In the genomic region with DNA sequence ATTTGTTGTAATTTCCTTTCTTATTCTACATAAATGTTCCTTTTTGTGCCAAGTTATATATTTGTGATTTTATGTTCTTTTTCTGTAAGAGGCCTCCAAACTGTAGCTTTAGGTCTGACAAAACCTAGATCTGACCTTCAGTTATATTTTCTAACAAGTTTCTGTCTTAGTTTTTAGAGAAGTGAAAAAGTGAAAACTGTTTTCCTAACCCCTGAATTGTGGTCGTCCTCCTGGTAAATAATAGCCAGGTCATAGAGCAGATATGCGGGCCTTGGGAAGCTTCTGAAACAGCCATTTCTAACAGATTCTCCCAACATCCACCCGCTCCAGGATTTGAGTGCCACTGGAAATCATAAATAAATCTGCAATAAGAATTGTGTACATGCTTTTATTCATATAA, we compare ENCODE assay signal across 14 cellular contexts.
"Had no signal": no experiment of that assay in that cellular context is flagged by ENCODE, and none has a peak within 500 bp of the region (broad histone marks: within the 10 kb centered on the region; RNA-seq: fewer than 3 reads in every experiment).

No MANE protein-coding gene starts in this region.

- H3K27ac Mint-ChIP-seq: activated CD4-positive, alpha-beta T cell treated with anti-CD3 and anti-CD28 coated beads, Interleukin-2, amount 10 ng/mL, durations not matched to agents 7 days and 5 days; activated naive CD8-positive, alpha-beta T cell; activated T-cell treated with anti-CD3 and anti-CD28 coated beads, Interleukin-2, amount 50 U/mL, for 72 hours; brain; neural progenitor cell; stimulated activated effector memory CD8-positive, alpha-beta T cell treated with anti-CD3 and anti-CD28 coated beads, Interleukin-12 subunit alpha, Interleukin-12 subunit beta, amount 100 ng/mL, for 72 hours had no signal

- H3K36me3 Mint-ChIP-seq: activated naive CD8-positive, alpha-beta T cell; brain; naive B cell; neural progenitor cell; stimulated activated effector memory CD8-positive, alpha-beta T cell treated with anti-CD3 and anti-CD28 coated beads, Interleukin-12 subunit alpha, Interleukin-12 subunit beta, amount 100 ng/mL, for 72 hours had no signal

- H3K9me3 Mint-ChIP-seq: activated CD4-positive, alpha-beta T cell treated with anti-CD3 and anti-CD28 coated beads, Interleukin-2, amount 10 ng/mL, durations not matched to agents 7 days and 5 days; stimulated activated effector memory CD8-positive, alpha-beta T cell treated with anti-CD3 and anti-CD28 coated beads, Interleukin-12 subunit alpha, Interleukin-12 subunit beta, amount 100 ng/mL, for 72 hours had no signal

- H3K4me3 Mint-ChIP-seq: activated CD4-positive, alpha-beta T cell treated with anti-CD3 and anti-CD28 coated beads, Interleukin-2, amount 10 ng/mL, durations not matched to agents 7 days and 5 days; activated naive CD8-positive, alpha-beta T cell; activated T-cell treated with anti-CD3 and anti-CD28 coated beads, Interleukin-2, amount 50 U/mL, for 72 hours; brain; neural progenitor cell; stimulated activated effector memory CD8-positive, alpha-beta T cell treated with anti-CD3 and anti-CD28 coated beads, Interleukin-12 subunit alpha, Interleukin-12 subunit beta, amount 100 ng/mL, for 72 hours had no signal

- DNase-seq: activated CD4-positive, alpha-beta T cell treated with anti-CD3 and anti-CD28 coated beads, Interleukin-2, amount 10 ng/mL, durations not matched to agents 7 days and 5 days; activated CD8-positive, alpha-beta memory T cell treated with anti-CD3 and anti-CD28 coated beads, Interleukin-2, amount 50 U/mL, for 48 hours; activated gamma-delta T cell; activated T-cell treated with anti-CD3 and anti-CD28 coated beads, Interleukin-2, amount 50 U/mL, for 72 hours; central memory CD4-positive, alpha-beta T cell; colonic mucosa; mammary epithelial cell; naive B cell; ovary had no signal

- ATAC-seq: activated T-cell treated with anti-CD3 and anti-CD28 coated beads, Interleukin-2, amount 50 U/mL, for 72 hours; left lobe of liver; stimulated activated effector memory CD8-positive, alpha-beta T cell treated with anti-CD3 and anti-CD28 coated beads, Interleukin-12 subunit alpha, Interleukin-12 subunit beta, amount 100 ng/mL, for 72 hours had no signal

- H3K4me1 Mint-ChIP-seq: activated CD4-positive, alpha-beta T cell treated with anti-CD3 and anti-CD28 coated beads, Interleukin-2, amount 10 ng/mL, durations not matched to agents 7 days and 5 days; brain; naive B cell; stimulated activated effector memory CD8-positive, alpha-beta T cell treated with anti-CD3 and anti-CD28 coated beads, Interleukin-12 subunit alpha, Interleukin-12 subunit beta, amount 100 ng/mL, for 72 hours had no signal

- H3K27me3 Mint-ChIP-seq: activated CD4-positive, alpha-beta T cell treated with anti-CD3 and anti-CD28 coated beads, Interleukin-2, amount 10 ng/mL, durations not matched to agents 7 days and 5 days; activated naive CD8-positive, alpha-beta T cell; naive B cell had no signal
